Comparison of ENCODE assay signal across 1 cellular context in genomic region chr14:68591786-68592185, GRCh38.
TF ChIP-seq lines count a peak whose summit lies in the region.

No MANE protein-coding gene starts in this region.

TF ChIP-seq in SK-N-SH, 30 proteins besides CTCF, POLR2A, EP300 and RAD21 (continued from another document):
- no peak for TF ChIP-seq ZBTB33 (IDR thresholded peaks at IDR 0.05; ENCODE audit: borderline replicate concordance, low read depth)
- no peak for TF ChIP-seq SIN3A (IDR thresholded peaks at IDR 0.05; ENCODE audit: borderline replicate concordance, low read depth, low read length)
- no peak for TF ChIP-seq FOXJ3 (CRISPR knock-in tag; IDR thresholded peaks at IDR 0.05)
